28 cellular contexts compared by ENCODE assay signal in genomic region chr1:217224201-217224600, GRCh38.
"Had no signal": no experiment of that assay in that cellular context is flagged by ENCODE, and none has a peak within 500 bp of the region (broad histone marks: within the 10 kb centered on the region; RNA-seq: fewer than 3 reads in every experiment).

No MANE protein-coding gene starts in this region.

- H3K4me3 ChIP-seq: stomach, suprapubic skin, testis, thoracic aorta, thyroid gland, tibial artery, tibial nerve, transverse colon, upper lobe of left lung, upper lobe of right lung, uterus, vagina had no signal

- H3K9me3 ChIP-seq: stomach, suprapubic skin, testis, thoracic aorta, thyroid gland, tibial artery, tibial nerve, transverse colon, upper lobe of left lung, upper lobe of right lung, uterus, vagina had no signal

- H3K27ac ChIP-seq: stomach, suprapubic skin, testis, thoracic aorta, thyroid gland, tibial artery, tibial nerve, transverse colon, upper lobe of left lung, upper lobe of right lung, uterus, vagina had no signal

- H3K36me3 ChIP-seq: stomach, suprapubic skin, thoracic aorta, thyroid gland, tibial artery, tibial nerve, transverse colon, upper lobe of left lung, upper lobe of right lung, uterus, vagina had no signal

- H3K27me3 ChIP-seq: stomach, suprapubic skin, testis, thyroid gland, tibial artery, tibial nerve, transverse colon, upper lobe of left lung, upper lobe of right lung, uterus, vagina had no signal

- H3K27ac Mint-ChIP-seq: stimulated activated effector memory CD8-positive, alpha-beta T cell treated with anti-CD3 and anti-CD28 coated beads, Interleukin-12 subunit alpha, Interleukin-12 subunit beta, amount 100 ng/mL, for 72 hours; stimulated activated memory B cell treated with anti-CD40 and anti-IgM and Interleukin-4, amounts not matched to agents 10 μg/mL and 1 μg/mL and 100 μg/mL, for 72 hours; stimulated activated naive B cell treated with anti-CD40 and anti-IgM and Interleukin-4, amounts not matched to agents 10 μg/mL and 1 μg/mL and 100 μg/mL, for 72 hours; stimulated activated naive CD8-positive, alpha-beta T cell treated with anti-CD3 and anti-CD28 coated beads, Interleukin-15, amount 100 ng/mL, for 72 hours; stimulated activated naive CD8-positive, alpha-beta T cell treated with anti-CD3 and anti-CD28 coated beads, Interleukin-15, Interleukin-2, amounts not matched to agents 100 ng/mL and 50 ng/mL, for 24 hours; type B pancreatic cell had no signal

- ATAC-seq: stimulated activated effector memory CD8-positive, alpha-beta T cell treated with anti-CD3 and anti-CD28 coated beads, Interleukin-12 subunit alpha, Interleukin-12 subunit beta, amount 100 ng/mL, for 72 hours; stimulated activated memory B cell treated with anti-CD40 and anti-IgM and Interleukin-4, amounts not matched to agents 10 μg/mL and 1 μg/mL and 100 μg/mL, for 72 hours; stimulated activated naive B cell treated with anti-CD40 and anti-IgM and Interleukin-4, amounts not matched to agents 10 μg/mL and 1 μg/mL and 100 μg/mL, for 72 hours; stimulated activated naive CD8-positive, alpha-beta T cell treated with anti-CD3 and anti-CD28 coated beads, Interleukin-15, amount 100 ng/mL, for 72 hours; stimulated activated naive CD8-positive, alpha-beta T cell treated with anti-CD3 and anti-CD28 coated beads, Interleukin-15, Interleukin-2, amounts not matched to agents 100 U/mL and 50 U/mL, for 24 hours; upper lobe of right lung had no signal

- H3K4me3 Mint-ChIP-seq: stimulated activated effector memory CD8-positive, alpha-beta T cell treated with anti-CD3 and anti-CD28 coated beads, Interleukin-12 subunit alpha, Interleukin-12 subunit beta, amount 100 ng/mL, for 72 hours; stimulated activated memory B cell treated with anti-CD40 and anti-IgM and Interleukin-4, amounts not matched to agents 10 μg/mL and 1 μg/mL and 100 μg/mL, for 72 hours; stimulated activated naive B cell treated with anti-CD40 and anti-IgM and Interleukin-4, amounts not matched to agents 10 μg/mL and 1 μg/mL and 100 μg/mL, for 72 hours; stimulated activated naive CD8-positive, alpha-beta T cell treated with anti-CD3 and anti-CD28 coated beads, Interleukin-15, amount 100 ng/mL, for 72 hours; stimulated activated naive CD8-positive, alpha-beta T cell treated with anti-CD3 and anti-CD28 coated beads, Interleukin-15, Interleukin-2, amounts not matched to agents 100 ng/mL and 50 ng/mL, for 24 hours; type B pancreatic cell had no signal

- H3K4me1 Mint-ChIP-seq: stimulated activated effector memory CD8-positive, alpha-beta T cell treated with anti-CD3 and anti-CD28 coated beads, Interleukin-12 subunit alpha, Interleukin-12 subunit beta, amount 100 ng/mL, for 72 hours; stimulated activated memory B cell treated with anti-CD40 and anti-IgM and Interleukin-4, amounts not matched to agents 10 μg/mL and 1 μg/mL and 100 μg/mL, for 72 hours; stimulated activated naive B cell treated with anti-CD40 and anti-IgM and Interleukin-4, amounts not matched to agents 10 μg/mL and 1 μg/mL and 100 μg/mL, for 72 hours; stimulated activated naive CD8-positive, alpha-beta T cell treated with anti-CD3 and anti-CD28 coated beads, Interleukin-15, amount 100 ng/mL, for 72 hours had no signal

- DNase-seq: stimulated activated CD4-positive, alpha-beta T cell treated with anti-CD3 and anti-CD28 coated beads, Interleukin-2, amount 100 ng/mL, for 48 hours; stimulated activated CD4-positive, alpha-beta T cell treated with anti-CD3 and anti-CD28 coated beads, Interleukin-4, amount 100 ng/mL, for 1 hour; stimulated activated CD4-positive, alpha-beta T cell treated with anti-CD3 and anti-CD28 coated beads, Interleukin-4, amount 100 ng/mL, for 24 hours; stimulated activated CD4-positive, alpha-beta T cell treated with anti-CD3 and anti-CD28 coated beads, Interleukin-4, amount 100 ng/mL, for 4 hours; stimulated activated CD8-positive, alpha-beta memory T cell treated with anti-CD3 and anti-CD28 coated beads, Interleukin-4, amount 100 ng/mL, for 48 hours; stimulated activated naive B cell treated with anti-CD40 and anti-IgM and Interleukin-4, amounts not matched to agents 10 μg/mL and 1 μg/mL and 100 μg/mL, for 72 hours; stimulated activated naive CD4-positive, alpha-beta T cell; stimulated activated naive CD4-positive, alpha-beta T cell treated with Interleukin-2 at 50 U/mL for 16 hours; stimulated activated naive CD8-positive, alpha-beta T cell treated with anti-CD3 and anti-CD28 coated beads, Interleukin-15, amount 100 ng/mL, for 72 hours; stimulated activated naive CD8-positive, alpha-beta T cell treated with anti-CD3 and anti-CD28 coated beads, Interleukin-15, Interleukin-2, amounts not matched to agents 100 U/mL and 50 U/mL, for 24 hours; stomach; substantia nigra; testis; thyroid gland; tibial artery; transverse colon; upper lobe of left lung; upper lobe of right lung; uterus had no signal

- H3K36me3 Mint-ChIP-seq: stimulated activated effector memory CD8-positive, alpha-beta T cell treated with anti-CD3 and anti-CD28 coated beads, Interleukin-12 subunit alpha, Interleukin-12 subunit beta, amount 100 ng/mL, for 72 hours; stimulated activated memory B cell treated with anti-CD40 and anti-IgM and Interleukin-4, amounts not matched to agents 10 μg/mL and 1 μg/mL and 100 μg/mL, for 72 hours; stimulated activated naive B cell treated with anti-CD40 and anti-IgM and Interleukin-4, amounts not matched to agents 10 μg/mL and 1 μg/mL and 100 μg/mL, for 72 hours; type B pancreatic cell had no signal

- H3K9me3 Mint-ChIP-seq: stimulated activated naive CD8-positive, alpha-beta T cell treated with anti-CD3 and anti-CD28 coated beads, Interleukin-15, Interleukin-2, amounts not matched to agents 100 ng/mL and 50 ng/mL, for 24 hours; type B pancreatic cell had no signal

- H3K4me1 ChIP-seq: stomach, suprapubic skin, testis, thyroid gland, tibial nerve, transverse colon, upper lobe of left lung, upper lobe of right lung, uterus, vagina had no signal

- FAIRE-seq: urothelium cell line had no signal

- H3K27me3 Mint-ChIP-seq: stimulated activated memory B cell treated with anti-CD40 and anti-IgM and Interleukin-4, amounts not matched to agents 10 μg/mL and 1 μg/mL and 100 μg/mL, for 72 hours; stimulated activated naive B cell treated with anti-CD40 and anti-IgM and Interleukin-4, amounts not matched to agents 10 μg/mL and 1 μg/mL and 100 μg/mL, for 72 hours; stimulated activated naive CD8-positive, alpha-beta T cell treated with anti-CD3 and anti-CD28 coated beads, Interleukin-15, amount 100 ng/mL, for 72 hours; stimulated activated naive CD8-positive, alpha-beta T cell treated with anti-CD3 and anti-CD28 coated beads, Interleukin-15, Interleukin-2, amounts not matched to agents 100 ng/mL and 50 ng/mL, for 24 hours; type B pancreatic cell had no signal
